8 cellular contexts compared by ENCODE assay signal in genomic region chr13:112767506-112768471, GRCh38.
DNase-seq lines count a peak whose midpoint lies in the region; ATAC-seq and TF ChIP-seq lines count a peak whose summit lies in the region.

No MANE protein-coding gene starts in this region.

- peaks cover 0 to 4% (median 3%) of the 10 kb centered on the region in 3 donors for H3K27me3 Mint-ChIP-seq in CD14-positive monocyte (ENCODE audit: low read depth in 3 of 3)

- H3K4me3 ChIP-seq in coronary artery: peak overlapping the region; percentile 2

- H3K27ac Mint-ChIP-seq in CD14-positive monocyte: peak overlapping the region; percentile 96 to 100 (median 98)

- no peak for TF ChIP-seq CTCF in CD14-positive monocyte (IDR thresholded peaks at IDR 0.05)
- TF ChIP-seq CTCF in coronary artery (IDR thresholded peaks at IDR 0.05): no peak
- TF ChIP-seq CTCF in foreskin keratinocyte (conservative IDR thresholded peaks at IDR 0.05): no peak

- ATAC-seq in GM19043 (IDR thresholded peaks at IDR 0.05; ENCODE audit: low read depth, unreplicated experiment): peak; percentile 69
- peak; percentile 80 for ATAC-seq in HG03095 (IDR thresholded peaks at IDR 0.05; ENCODE audit: unreplicated experiment)
- ATAC-seq in foreskin keratinocyte: no peak

- peaks cover 34% of the 10 kb centered on the region for H3K4me1 Mint-ChIP-seq in CD14-positive monocyte

- intact Hi-C loops in CD14-positive monocyte (cut with micrococcal nuclease): no loop called here

- peak overlapping the region; percentile 83 to 95 for H3K4me3 Mint-ChIP-seq in CD14-positive monocyte

- H3K27ac ChIP-seq in coronary artery (no peak overlapping the region), foreskin keratinocyte (no peak overlapping the region)

- H3K36me3 Mint-ChIP-seq in CD14-positive monocyte: peaks cover 37 to 64% of the 10 kb centered on the region in 2 donors

- no peaks in the 10 kb centered on the region for H3K9me3 Mint-ChIP-seq in CD14-positive monocyte

- peaks cover 2% of the 10 kb centered on the region for H3K27me3 ChIP-seq in foreskin keratinocyte

- DNase-seq in CD14-positive monocyte (ENCODE audit: low spot score): peak; percentile 83
- no peak for DNase-seq in coronary artery (ENCODE audit: low spot score)
- no peak for DNase-seq in RKO (ENCODE audit: low spot score)
- no peak for DNase-seq in ureter (ENCODE audit: low spot score)
- DNase-seq in foreskin keratinocyte: no peak
- DNase-seq in effector CD8-positive, alpha-beta T cell (lab: John Stamatoyannopoulos, UW): no peak

- no peaks in the 10 kb centered on the region for H3K4me1 ChIP-seq in foreskin keratinocyte
